Comparison of ENCODE assay signal across 10 cellular contexts in genomic region chr17:860805-861204, GRCh38.
"Had no signal": no experiment of that assay in that cellular context is flagged by ENCODE, and none has a peak within 500 bp of the region (broad histone marks: within the 10 kb centered on the region; RNA-seq: fewer than 3 reads in every experiment).

No MANE protein-coding gene starts in this region.

- H3K36me3 Mint-ChIP-seq: activated naive CD8-positive, alpha-beta T cell treated with anti-CD3 and anti-CD28 coated beads, Interleukin-2, amount 10 ng/mL, durations not matched to agents 7 days and 5 days had no signal

- H3K4me3 Mint-ChIP-seq: activated CD4-positive, alpha-beta T cell treated with anti-CD3 and anti-CD28 coated beads, Interleukin-2, amount 10 ng/mL, durations not matched to agents 7 days and 5 days; activated naive CD8-positive, alpha-beta T cell treated with anti-CD3 and anti-CD28 coated beads, Interleukin-2, amount 10 ng/mL, durations not matched to agents 7 days and 5 days; effector memory CD8-positive, alpha-beta T cell; neural crest cell had no signal

- DNase-seq: activated CD4-positive, alpha-beta T cell treated with anti-CD3 and anti-CD28 coated beads, Interleukin-2, amount 10 ng/mL, durations not matched to agents 7 days and 5 days; activated CD8-positive, alpha-beta memory T cell treated with anti-CD3 and anti-CD28 coated beads, Interleukin-2, amount 50 U/mL, for 48 hours; activated naive CD8-positive, alpha-beta T cell treated with anti-CD3 and anti-CD28 coated beads, Interleukin-2, amount 10 ng/mL, durations not matched to agents 7 days and 5 days; brain microvascular endothelial cell; effector memory CD8-positive, alpha-beta T cell; ovary; stimulated activated CD4-positive, alpha-beta T cell treated with anti-CD3 and anti-CD28 coated beads, Interleukin-12 subunit alpha, Interleukin-12 subunit beta, amount 100 ng/mL, for 4 hours; stimulated activated CD4-positive, alpha-beta T cell treated with anti-CD3 and anti-CD28 coated beads, Interleukin-2, amount 100 ng/mL, for 24 hours; T-helper 2 cell had no signal

- H3K27ac Mint-ChIP-seq: activated CD4-positive, alpha-beta T cell treated with anti-CD3 and anti-CD28 coated beads, Interleukin-2, amount 10 ng/mL, durations not matched to agents 7 days and 5 days; activated naive CD8-positive, alpha-beta T cell treated with anti-CD3 and anti-CD28 coated beads, Interleukin-2, amount 10 ng/mL, durations not matched to agents 7 days and 5 days; effector memory CD8-positive, alpha-beta T cell had no signal

- H3K9me3 Mint-ChIP-seq: activated CD4-positive, alpha-beta T cell treated with anti-CD3 and anti-CD28 coated beads, Interleukin-2, amount 10 ng/mL, durations not matched to agents 7 days and 5 days; activated naive CD8-positive, alpha-beta T cell treated with anti-CD3 and anti-CD28 coated beads, Interleukin-2, amount 10 ng/mL, durations not matched to agents 7 days and 5 days; effector memory CD8-positive, alpha-beta T cell; neural crest cell had no signal

- H3K27ac ChIP-seq: brain microvascular endothelial cell, ovary had no signal

- H3K4me1 Mint-ChIP-seq: activated CD4-positive, alpha-beta T cell treated with anti-CD3 and anti-CD28 coated beads, Interleukin-2, amount 10 ng/mL, durations not matched to agents 7 days and 5 days; activated naive CD8-positive, alpha-beta T cell treated with anti-CD3 and anti-CD28 coated beads, Interleukin-2, amount 10 ng/mL, durations not matched to agents 7 days and 5 days had no signal

- ATAC-seq: effector memory CD8-positive, alpha-beta T cell had no signal
